Comparison of ENCODE assay signal across 8 cellular contexts in the genomic region with DNA sequence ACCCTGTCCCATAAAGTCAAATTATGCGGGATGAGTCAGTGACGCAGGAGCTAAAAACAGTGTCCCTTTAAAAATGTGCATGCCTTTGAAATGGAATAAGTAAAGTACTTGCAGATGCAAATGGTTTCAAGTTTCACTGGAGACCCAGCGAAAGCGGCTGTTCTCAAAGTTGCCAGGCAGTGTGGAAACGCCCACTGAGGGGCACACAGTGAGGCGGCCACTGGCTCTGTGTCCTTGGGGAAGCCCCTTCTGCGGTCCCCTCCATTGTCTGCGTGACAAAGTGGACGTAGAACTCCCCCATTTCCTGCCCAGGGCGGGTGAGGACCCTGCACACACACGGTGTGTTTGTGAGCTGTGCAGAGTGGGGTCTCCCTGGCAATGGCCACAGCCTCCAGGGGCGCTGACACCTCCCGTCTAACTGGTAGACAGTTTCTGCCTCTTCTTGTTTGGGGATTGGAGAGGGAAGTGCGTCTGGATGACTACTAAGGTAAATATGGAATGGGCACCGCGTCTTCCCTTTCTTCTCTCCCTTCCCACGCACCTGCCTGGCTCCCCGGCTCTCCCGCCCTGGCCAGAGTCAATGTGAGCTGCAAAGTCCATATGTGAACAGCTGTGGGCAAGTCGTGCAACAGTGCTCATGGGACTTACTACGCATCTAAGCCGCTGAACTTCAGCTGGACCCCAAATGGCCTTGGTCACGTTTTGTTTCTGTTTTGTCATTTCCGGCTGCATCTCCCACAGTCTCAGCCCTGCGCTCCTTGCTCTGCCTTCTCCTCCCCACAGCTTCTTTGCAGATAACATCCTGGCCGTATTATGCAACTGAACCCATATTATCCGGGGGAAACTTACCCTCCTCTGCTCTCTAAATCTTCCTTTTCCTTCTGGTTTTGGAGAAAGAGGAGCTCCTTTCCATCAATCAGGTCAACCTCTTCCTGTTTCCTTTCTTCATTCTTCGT. TPM values are rescaled to one million over a fixed set of nuclear protein-coding genes. Genes with fewer than 3 reads are reported as not detected.
DNase-seq lines count a peak whose midpoint lies in the region; ATAC-seq, FAIRE-seq and TF ChIP-seq lines count a peak whose summit lies in the region.

No MANE protein-coding gene starts in this region.

- peaks cover 0 to 18% (median 0%) of the 10 kb centered on the region in 4 donors for H3K27me3 ChIP-seq in esophagus squamous epithelium
- no peaks in the 10 kb centered on the region for H3K27me3 ChIP-seq in neuronal stem cell (ENCODE audit: control insufficient read depth in 3 of 3, insufficient read depth in 3 of 3, low read depth in 1 of 3, low read length in 3 of 3)

- peak overlapping the region; percentile 48 for H3K14ac ChIP-seq in neuronal stem cell (ENCODE audit: low read length)

- peak overlapping the region; percentile 26 for H2BK5ac ChIP-seq in neuronal stem cell (ENCODE audit: low read length)

- peak; percentile 60 for DNase-seq in ELR (ENCODE audit: low read depth)
- peak; percentile 15 for DNase-seq in RPMI8226
- DNase-seq in esophagus squamous epithelium (lab: John Stamatoyannopoulos, UW) = no peak
- DNase-seq in neuronal stem cell (ENCODE audit: low spot score) = no peak
- DNase-seq in effector CD8-positive, alpha-beta T cell (lab: John Stamatoyannopoulos, UW) = no peak
- DNase-seq in cortex of kidney (lab: John Stamatoyannopoulos, UW) = no peak
- DNase-seq in frontal cortex (ENCODE audit: low spot score in 2 of 2) = no peak

- peak overlapping the region; percentile 36 for H2AK5ac ChIP-seq in neuronal stem cell (ENCODE audit: low read depth, low read length)

- H3K9ac ChIP-seq in neuronal stem cell (ENCODE audit: low read depth, low read length, poor library complexity) = no peak overlapping the region

- H2BK12ac ChIP-seq in neuronal stem cell (ENCODE audit: low read length) = no peak overlapping the region

- peak overlapping the region; percentile 85 for H3K18ac ChIP-seq in neuronal stem cell (ENCODE audit: low read length)

- peak overlapping the region; percentile 45 for H3K4me2 ChIP-seq in neuronal stem cell (ENCODE audit: insufficient read depth, low read length, poor library complexity, severe bottlenecking)

- peak overlapping the region; percentile 71 for H2BK15ac ChIP-seq in neuronal stem cell (ENCODE audit: low read length)

- H3K9me3 ChIP-seq in esophagus squamous epithelium (no peaks in the 10 kb centered on the region), neuronal stem cell (replicated peaks in 1 of 2; ENCODE audit: control insufficient read depth in 2 of 2, insufficient read depth in 1 of 2, low read depth in 1 of 2, low read length in 2 of 2) (no peaks in the 10 kb centered on the region)

- 10 to 20% methylated on average over 20 to 23 of the region's 28 CpGs for WGBS in esophagus squamous epithelium, 2 donors
- WGBS in neuronal stem cell (ENCODE audit: extremely low coverage in 2 of 2, insufficient read length in 2 of 2, insufficient replicate concordance in 1 of 2), 2 donors = no CpG with 5 or more reads among the region's 28 CpGs

- H2BK120ac ChIP-seq in neuronal stem cell (ENCODE audit: low read depth, low read length) = no peak overlapping the region

- no peak for FAIRE-seq in frontal cortex (lab: Jason Lieb, UNC)

- H3K4me1 ChIP-seq in esophagus squamous epithelium (peaks cover 0 to 32% (median 10%) of the 10 kb centered on the region in 3 donors), neuronal stem cell (ENCODE audit: control insufficient read depth in 2 of 2, insufficient read depth in 1 of 2, low read depth in 1 of 2, low read length in 2 of 2) (peaks cover 11 to 23% of the 10 kb centered on the region in 2 donors)

- H2AFZ ChIP-seq in neuronal stem cell (ENCODE audit: low read length) = peak overlapping the region; percentile 77

- H4K91ac ChIP-seq in neuronal stem cell (ENCODE audit: low read depth, low read length, poor library complexity) = no peak overlapping the region

- no peak overlapping the region for H3K23ac ChIP-seq in neuronal stem cell (ENCODE audit: low read depth, low read length, poor library complexity)

- ATAC-seq in HG02981 (IDR thresholded peaks at IDR 0.05; ENCODE audit: unreplicated experiment) = peak; percentile 39

- no peak for TF ChIP-seq CTCF in esophagus squamous epithelium (IDR thresholded peaks at IDR 0.05)

- intact Hi-C loops in esophagus squamous epithelium (cut with DNase I) = no loop called here

- no peaks in the 10 kb centered on the region for H3K79me1 ChIP-seq in neuronal stem cell (ENCODE audit: low read depth, low read length)

- no peak for TF ChIP-seq POLR2A in esophagus squamous epithelium (IDR thresholded peaks at IDR 0.05)

- H3K27ac ChIP-seq in esophagus squamous epithelium (peak overlapping the region; percentile 46 to 76 (median 61)), neuronal stem cell (replicated peaks; ENCODE audit: low read length) (no peak overlapping the region)

- H3K4me3 ChIP-seq in esophagus squamous epithelium (peak overlapping the region; percentile 19 to 61 (median 38)), neuronal stem cell (ENCODE audit: low read length in 2 of 2) (no peak overlapping the region)

- peak overlapping the region; percentile 47 for H3K4ac ChIP-seq in neuronal stem cell (ENCODE audit: low read length)

- no peak overlapping the region for H4K8ac ChIP-seq in neuronal stem cell (ENCODE audit: low read depth, low read length)

- H3K36me3 ChIP-seq in esophagus squamous epithelium (no peaks in the 10 kb centered on the region), neuronal stem cell (replicated peaks in 1 of 2; ENCODE audit: control insufficient read depth in 2 of 2, insufficient read depth in 2 of 2, low read length in 2 of 2) (no peaks in the 10 kb centered on the region)

RNA-seq across cellular contexts. Expression of a gene that starts 33.7 kb away (rescaled TPM):
- total RNA-seq in esophagus squamous epithelium (10 to 100 TPM; 18.0 to 23.9 (median 19.2) TPM), frontal cortex (14.3 TPM)
- 40.4 TPM for polyA plus RNA-seq in neuronal stem cell (2013, experiment 1 of 2)
- polyA plus RNA-seq in neuronal stem cell (2013, experiment 2 of 2) = 42.5 TPM

Comparison
In these comparisons a context has a peak if more than half of its experiments do, and no peak if none do; other contexts are left out.
1. DNase-seq: peak in ELR (single experiment) and RPMI8226 (single experiment); none in esophagus squamous epithelium (single experiment), neuronal stem cell (single experiment), effector CD8-positive, alpha-beta T cell (single experiment), cortex of kidney (single experiment) and frontal cortex (0 of 2).
2. H3K4me3 ChIP-seq: peak in esophagus squamous epithelium (4 of 4); none in neuronal stem cell (0 of 2).